ENCODE assay signal across 7 cellular contexts in the genomic region with DNA sequence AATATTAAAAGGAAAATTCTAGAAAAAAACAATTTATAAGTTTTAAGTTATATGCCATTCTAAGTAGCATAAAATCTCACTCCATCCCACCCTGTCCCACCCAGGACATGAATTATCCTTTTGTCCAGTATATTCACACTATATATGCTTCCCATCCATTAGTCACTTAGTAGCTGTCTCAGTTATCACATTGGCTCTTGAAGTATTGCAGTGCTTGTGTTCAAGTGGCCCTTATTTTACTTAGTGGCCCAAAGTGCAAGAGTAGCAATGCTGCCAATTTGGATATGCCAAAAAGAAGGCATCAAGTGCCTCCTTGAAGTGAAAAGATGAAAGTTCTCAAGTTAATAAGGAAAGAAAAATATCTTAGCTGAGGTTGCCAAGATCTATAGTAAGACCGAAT.
"Had no signal": no experiment of that assay in that cellular context is flagged by ENCODE, and none has a peak within 500 bp of the region (broad histone marks: within the 10 kb centered on the region; RNA-seq: fewer than 3 reads in every experiment).

No MANE protein-coding gene starts in this region.

- H3K27ac ChIP-seq: HL-60, KMS-11 had no signal

- H3K4me3 ChIP-seq: K562 had no signal

- ATAC-seq: K562 had no signal

- DNase-seq: IMR-90, KBM-7, KG1 had no signal

- FAIRE-seq: HTR-8/SVneo, K562 had no signal

- H3K4me2 ChIP-seq: KMS-11 had no signal

- H3K9ac ChIP-seq: KMS-11 had no signal
